ENCODE assay signal across 28 cellular contexts in the genomic region with DNA sequence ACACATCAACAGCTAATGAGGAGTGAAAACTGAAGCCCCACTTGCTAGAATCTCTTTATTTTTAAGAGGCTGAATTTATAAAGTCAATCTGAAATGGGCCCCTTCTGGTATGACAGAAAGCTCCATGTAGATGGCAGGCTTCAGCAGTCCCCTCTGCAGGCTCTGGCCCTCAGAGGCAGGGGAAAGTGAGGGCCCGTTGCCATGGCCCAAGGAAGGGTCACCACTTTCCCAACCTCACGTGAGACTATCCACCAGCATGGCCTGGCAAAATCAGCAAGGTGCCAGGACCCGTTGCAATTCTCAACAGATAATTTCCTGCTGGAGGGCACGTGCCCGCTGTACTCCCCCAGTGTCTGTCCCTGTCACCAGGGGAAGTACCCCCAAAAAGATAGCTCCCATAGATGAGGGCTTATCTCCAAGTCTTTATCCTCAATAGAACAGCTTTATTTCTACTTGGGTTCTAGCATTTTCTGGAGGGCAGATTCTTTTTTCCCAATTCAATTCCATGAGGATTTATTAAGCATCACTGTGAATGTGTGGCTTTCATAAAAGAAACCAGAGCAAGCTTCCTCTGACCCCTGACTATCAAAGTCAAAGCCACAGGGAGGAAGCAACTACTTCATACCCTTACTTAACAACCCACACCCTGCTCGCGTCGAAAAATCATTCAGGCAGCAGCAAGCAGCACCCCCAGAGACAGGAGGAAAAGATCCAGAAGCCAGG.
"Had no signal": no experiment of that assay in that cellular context is flagged by ENCODE, and none has a peak within 500 bp of the region (broad histone marks: within the 10 kb centered on the region; RNA-seq: fewer than 3 reads in every experiment).

No MANE protein-coding gene starts in this region.

- H3K4me3 Mint-ChIP-seq: activated naive CD4-positive, alpha-beta T cell treated with anti-CD3 and anti-CD28 coated beads, Interleukin-2, amount 10 ng/mL, durations not matched to agents 7 days and 5 days; activated naive CD8-positive, alpha-beta T cell treated with anti-CD3 and anti-CD28 coated beads, Interleukin-2, amount 10 ng/mL, durations not matched to agents 7 days and 5 days; brain; effector memory CD8-positive, alpha-beta T cell; naive thymus-derived CD4-positive, alpha-beta T cell; neural progenitor cell; T-helper 1 cell treated with Interleukin-12 subunit alpha and Interleukin-12 subunit beta and Interleukin-4 antibody, amounts not matched to agents 30 μg/mL and 1 μg/mL, for 36 hours had no signal

- H3K9me3 Mint-ChIP-seq: activated naive CD4-positive, alpha-beta T cell treated with anti-CD3 and anti-CD28 coated beads, Interleukin-2, amount 10 ng/mL, durations not matched to agents 7 days and 5 days; T-helper 1 cell treated with Interleukin-12 subunit alpha and Interleukin-12 subunit beta and Interleukin-4 antibody, amounts not matched to agents 30 μg/mL and 1 μg/mL, for 36 hours had no signal

- FAIRE-seq: endothelial cell of umbilical vein, keratinocyte had no signal

- ATAC-seq: activated CD4-positive, CD25-positive, alpha-beta regulatory T cell treated with anti-CD3 and anti-CD28 coated beads, Interleukin-2, amount 50 U/mL, for 24 hours; effector memory CD8-positive, alpha-beta T cell; gastroesophageal sphincter; left cardiac atrium; left ventricle myocardium superior; naive thymus-derived CD4-positive, alpha-beta T cell; stimulated activated naive CD8-positive, alpha-beta T cell treated with anti-CD3 and anti-CD28 coated beads, Interleukin-15, Interleukin-2, amounts not matched to agents 100 U/mL and 50 U/mL, for 24 hours had no signal

- H3K4me3 ChIP-seq: ascending aorta, cardiac muscle cell, colonic mucosa, dorsolateral prefrontal cortex, gastroesophageal sphincter, hepatocyte, neural progenitor cell, right atrium auricular region, upper lobe of left lung had no signal

- H3K9ac ChIP-seq: neural progenitor cell, parathyroid adenoma had no signal

- DNase-seq: activated CD4-positive, alpha-beta T cell treated with anti-CD3 and anti-CD28 coated beads for 48 hours; activated CD4-positive, alpha-beta T cell treated with anti-CD3 and anti-CD28 coated beads, Interleukin-2, amount 50 U/mL, for 48 hours; activated gamma-delta T cell; activated naive CD4-positive, alpha-beta T cell treated with anti-CD3 and anti-CD28 coated beads, Interleukin-2, amount 10 ng/mL, durations not matched to agents 7 days and 5 days; activated naive CD8-positive, alpha-beta T cell treated with anti-CD3 and anti-CD28 coated beads, Interleukin-2, amount 10 ng/mL, durations not matched to agents 7 days and 5 days; cerebellar nuclear complex; colonic mucosa; effector memory CD8-positive, alpha-beta T cell; left cardiac atrium; left ventricle myocardium superior; naive thymus-derived CD4-positive, alpha-beta T cell; stimulated activated naive CD8-positive, alpha-beta T cell treated with anti-CD3 and anti-CD28 coated beads, Interleukin-15, Interleukin-2, amounts not matched to agents 100 U/mL and 50 U/mL, for 24 hours; T-helper 9 cell; WERI-Rb-1 had no signal

- H3K27ac ChIP-seq: ascending aorta, cardiac muscle cell, colonic mucosa, dorsolateral prefrontal cortex, gastroesophageal sphincter, hepatocyte, neural progenitor cell, parathyroid adenoma, right atrium auricular region, upper lobe of left lung, WERI-Rb-1 had no signal

- H3K36me3 ChIP-seq: ascending aorta, cardiac muscle cell, colonic mucosa, gastroesophageal sphincter, neural progenitor cell, right atrium auricular region, upper lobe of left lung, WERI-Rb-1 had no signal

- H3K27ac Mint-ChIP-seq: activated naive CD4-positive, alpha-beta T cell treated with anti-CD3 and anti-CD28 coated beads, Interleukin-2, amount 10 ng/mL, durations not matched to agents 7 days and 5 days; activated naive CD8-positive, alpha-beta T cell treated with anti-CD3 and anti-CD28 coated beads, Interleukin-2, amount 10 ng/mL, durations not matched to agents 7 days and 5 days; effector memory CD8-positive, alpha-beta T cell; naive thymus-derived CD4-positive, alpha-beta T cell; neural progenitor cell; T-helper 1 cell treated with Interleukin-12 subunit alpha and Interleukin-12 subunit beta and Interleukin-4 antibody, amounts not matched to agents 30 μg/mL and 1 μg/mL, for 36 hours had no signal

- H2AFZ ChIP-seq: hepatocyte, neural progenitor cell, parathyroid adenoma had no signal

- H3K9me3 ChIP-seq: ascending aorta, colonic mucosa, gastroesophageal sphincter, right atrium auricular region, upper lobe of left lung had no signal

- H3K4me2 ChIP-seq: hepatocyte, neural progenitor cell had no signal

- H3K36me3 Mint-ChIP-seq: activated naive CD4-positive, alpha-beta T cell treated with anti-CD3 and anti-CD28 coated beads, Interleukin-2, amount 10 ng/mL, durations not matched to agents 7 days and 5 days; activated naive CD8-positive, alpha-beta T cell treated with anti-CD3 and anti-CD28 coated beads, Interleukin-2, amount 10 ng/mL, durations not matched to agents 7 days and 5 days; brain; naive thymus-derived CD4-positive, alpha-beta T cell; neural progenitor cell had no signal

- H3K27me3 ChIP-seq: ascending aorta, cardiac muscle cell, colonic mucosa, dorsolateral prefrontal cortex, hepatocyte, neural progenitor cell, right atrium auricular region, upper lobe of left lung had no signal

- H3K79me2 ChIP-seq: hepatocyte, parathyroid adenoma had no signal

- H3K4me1 ChIP-seq: ascending aorta, colonic mucosa, gastroesophageal sphincter, neural progenitor cell, parathyroid adenoma, right atrium auricular region, upper lobe of left lung had no signal
